ENCODE assay signal across 21 cellular contexts in genomic region chr6:124984668-124985338, GRCh38. TPM values are rescaled to one million over a fixed set of nuclear protein-coding genes. Genes with fewer than 3 reads are reported as not detected.
A peak's percentile ranks its signal among the peaks of the same experiment; 100 is the strongest.
DNase-seq lines count a peak whose midpoint lies in the region; ATAC-seq, FAIRE-seq and TF ChIP-seq lines count a peak whose summit lies in the region.
"Had no signal": no experiment of that assay in that cellular context is flagged by ENCODE, and none has a peak within 500 bp of the region (broad histone marks: within the 10 kb centered on the region; RNA-seq: fewer than 3 reads in every experiment).

No MANE protein-coding gene starts in this region.

- no peaks in the 10 kb centered on the region for H3K36me3 Mint-ChIP-seq in CD8-positive, alpha-beta T cell
- H3K36me3 Mint-ChIP-seq: activated naive CD4-positive, alpha-beta T cell treated with anti-CD3 and anti-CD28 coated beads, Interleukin-2, amount 50 U/mL, for 24 hours; naive B cell had no signal

- BruUV-seq in endothelial cell of umbilical vein (replicated peaks; lab: Mats Ljungman, UMichigan), result no TSS peak

- H3K9me3 ChIP-seq in endothelial cell of umbilical vein (replicated peaks; ENCODE audit: control insufficient read depth, insufficient read depth, low read length) (no peaks in the 10 kb centered on the region), WERI-Rb-1 (ENCODE audit: severe bottlenecking) (no peaks in the 10 kb centered on the region)
- H3K9me3 ChIP-seq in CD8-positive, alpha-beta T cell (ENCODE audit: low read length), result no peaks in the 10 kb centered on the region
- H3K9me3 ChIP-seq: upper lobe of left lung had no signal

- no peaks in the 10 kb centered on the region for H3K27me3 Mint-ChIP-seq in CD8-positive, alpha-beta T cell (ENCODE audit: low read depth)
- H3K27me3 Mint-ChIP-seq: naive B cell had no signal

- H3K4me2 ChIP-seq in endothelial cell of umbilical vein (ENCODE audit: insufficient read depth, low read length), result peak overlapping the region; percentile 80

- peak overlapping the region; percentile 17 for H3K9ac ChIP-seq in endothelial cell of umbilical vein (replicated peaks; ENCODE audit: extremely low read depth, insufficient read depth, low read length)

- peak; percentile 66 for FAIRE-seq in endothelial cell of umbilical vein (lab: Jason Lieb, UNC)

- TF ChIP-seq POLR2A in endothelial cell of umbilical vein (IDR thresholded peaks at IDR 0.05; ENCODE audit: low read depth, low read length), result no peak

- H2AFZ ChIP-seq in endothelial cell of umbilical vein (ENCODE audit: low read depth, low read length), result no peak overlapping the region

- POLR2A ChIA-PET in RWPE1 (lab: Yijun Ruan, JAX; ENCODE audit: low non-redundant PET), result no interaction called here
- POLR2A ChIA-PET in endothelial cell of umbilical vein (lab: Charles Lee), result no interaction called here
- POLR2A ChIA-PET in CD8-positive, alpha-beta T cell (lab: Charles Lee), result no interaction called here

- TF ChIP-seq CTCF in RWPE1 (conservative IDR thresholded peaks at IDR 0.05; ENCODE audit: low read depth) (no peak), endothelial cell of umbilical vein (IDR thresholded peaks at IDR 0.05; ENCODE audit: extremely low read depth in 1 of 2, insufficient read depth in 1 of 2, low read depth in 1 of 2, low read length in 2 of 2) (no peak), WERI-Rb-1 (IDR thresholded peaks at IDR 0.05; ENCODE audit: low read depth, low read length) (no peak)
- no peak for TF ChIP-seq CTCF in CD8-positive, alpha-beta T cell (IDR thresholded peaks at IDR 0.05)

- peaks cover 27% of the 10 kb centered on the region for H3K4me1 ChIP-seq in endothelial cell of umbilical vein (ENCODE audit: control insufficient read depth, extremely low read depth, insufficient read depth, low read length)
- no peaks in the 10 kb centered on the region for H3K4me1 ChIP-seq in CD8-positive, alpha-beta T cell (ENCODE audit: insufficient read depth, low read length)

- H3K9me1 ChIP-seq in endothelial cell of umbilical vein (replicated peaks; ENCODE audit: control insufficient read depth, extremely low read depth, insufficient read depth, low read length), result no peaks in the 10 kb centered on the region

- no peaks in the 10 kb centered on the region for H3K9me3 Mint-ChIP-seq in CD8-positive, alpha-beta T cell
- H3K9me3 Mint-ChIP-seq: activated naive CD4-positive, alpha-beta T cell treated with anti-CD3 and anti-CD28 coated beads, Interleukin-2, amount 50 U/mL, for 24 hours; CD14-positive monocyte; effector memory CD8-positive, alpha-beta T cell had no signal

- no peaks in the 10 kb centered on the region for H3K4me1 Mint-ChIP-seq in CD8-positive, alpha-beta T cell (ENCODE audit: low read depth)
- H3K4me1 Mint-ChIP-seq: activated naive CD4-positive, alpha-beta T cell treated with anti-CD3 and anti-CD28 coated beads, Interleukin-2, amount 50 U/mL, for 24 hours; naive B cell had no signal

- H4K20me1 ChIP-seq in endothelial cell of umbilical vein (replicated peaks; ENCODE audit: control insufficient read depth, extremely low read depth, insufficient read depth, low read length), result no peaks in the 10 kb centered on the region

- DNase-seq in HCEC 1CT (peak; percentile 75), RWPE1 (ENCODE audit: low spot score) (no peak), endothelial cell of umbilical vein (ENCODE audit: low read depth, low spot score) (peak; percentile 79), renal cortical epithelial cell (ENCODE audit: low read depth) (peak; percentile 53), NCI-H1436 treated with DMSO at 0.1 percent for 48 hours (lab: John Stamatoyannopoulos, UW) (no peak), WERI-Rb-1 (no peak)
- DNase-seq in CD8-positive, alpha-beta T cell, result no peak
- no peak for DNase-seq in stimulated activated CD4-positive, alpha-beta T cell treated with anti-CD3 and anti-CD28 coated beads, Interleukin-1b, Interleukin-23, amount 100 ng/mL, for 48 hours
- DNase-seq: activated CD4-positive, alpha-beta T cell treated with anti-CD3 and anti-CD28 coated beads, Interleukin-2, amount 50 U/mL, for 48 hours; activated T-cell treated with anti-CD3 and anti-CD28 coated beads, Interleukin-2, amount 50 U/mL, for 1 hour; DND-41; effector memory CD8-positive, alpha-beta T cell; foreskin melanocyte; naive B cell; NCI-H1694 treated with DMSO at 0.1 percent for 48 hours; NCI-H510A; posterior cingulate gyrus; stimulated activated naive CD8-positive, alpha-beta T cell treated with anti-CD3 and anti-CD28 coated beads, Interleukin-15, Interleukin-2, amounts not matched to agents 100 U/mL and 50 U/mL, for 24 hours; upper lobe of left lung had no signal

- H3K27ac ChIP-seq in RWPE1, result peak overlapping the region; percentile 82
- peak overlapping the region; percentile 78 for H3K27ac ChIP-seq in endothelial cell of umbilical vein (ENCODE audit: insufficient read depth, low read depth, low read length)
- H3K27ac ChIP-seq in CD8-positive, alpha-beta T cell (ENCODE audit: low read depth, low read length), result no peak overlapping the region
- no peak overlapping the region for H3K27ac ChIP-seq in WERI-Rb-1
- H3K27ac ChIP-seq: upper lobe of left lung had no signal

- CTCF ChIA-PET in RWPE1 (lab: Yijun Ruan, JAX), result no interaction called here
- CTCF ChIA-PET in endothelial cell of umbilical vein (lab: Charles Lee), result interaction anchor here (0.8 to 1.3 kb wide), 4 partner anchors 10 to 16 kb away, joined by 3 to 6 read pairs (median 3); no protein-coding TSS in a partner anchor
- CTCF ChIA-PET in CD8-positive, alpha-beta T cell (lab: Charles Lee), result no interaction called here

- peaks cover 51% of the 10 kb centered on the region for H3K79me2 ChIP-seq in endothelial cell of umbilical vein (ENCODE audit: control insufficient read depth, insufficient read depth, low read length)

- ATAC-seq in CD8-positive, alpha-beta T cell, result no peak
- ATAC-seq: effector memory CD8-positive, alpha-beta T cell; stimulated activated naive CD8-positive, alpha-beta T cell treated with anti-CD3 and anti-CD28 coated beads, Interleukin-15, Interleukin-2, amounts not matched to agents 100 U/mL and 50 U/mL, for 24 hours had no signal

- H3K27me3 ChIP-seq in endothelial cell of umbilical vein (ENCODE audit: control insufficient read depth in 2 of 2, insufficient read depth in 2 of 2, low read length in 2 of 2), result no peaks in the 10 kb centered on the region
- H3K27me3 ChIP-seq in CD8-positive, alpha-beta T cell (ENCODE audit: insufficient read depth, low read length), result no peaks in the 10 kb centered on the region
- no peaks in the 10 kb centered on the region for H3K27me3 ChIP-seq in WERI-Rb-1 (ENCODE audit: insufficient read depth, low read depth, severe bottlenecking)
- H3K27me3 ChIP-seq: upper lobe of left lung had no signal

- H3K36me3 ChIP-seq in endothelial cell of umbilical vein (ENCODE audit: control insufficient read depth in 2 of 2, extremely low read depth in 1 of 2, insufficient read depth in 2 of 2, low read length in 2 of 2), result no peaks in the 10 kb centered on the region
- H3K36me3 ChIP-seq in CD8-positive, alpha-beta T cell (ENCODE audit: insufficient read depth, low read length), result no peaks in the 10 kb centered on the region
- H3K36me3 ChIP-seq in WERI-Rb-1, result peaks cover 4% of the 10 kb centered on the region
- H3K36me3 ChIP-seq: upper lobe of left lung had no signal

- intact Hi-C loops in endothelial cell of umbilical vein (cut with micrococcal nuclease), result loop anchor here (1.0 kb wide), 1 partner anchor 21 kb away; no protein-coding TSS in a partner anchor
- intact Hi-C loops in CD8-positive, alpha-beta T cell (cut with DNase I, micrococcal nuclease), result no loop called here

- H3K4me3 Mint-ChIP-seq in CD8-positive, alpha-beta T cell, result no peak overlapping the region
- H3K4me3 Mint-ChIP-seq: activated naive CD4-positive, alpha-beta T cell treated with anti-CD3 and anti-CD28 coated beads, Interleukin-2, amount 50 U/mL, for 24 hours; CD14-positive monocyte; effector memory CD8-positive, alpha-beta T cell; naive B cell had no signal

- dilution Hi-C loops in endothelial cell of umbilical vein (cut with MboI; ENCODE audit: extremely low pct_ligation_motif_present, low sequenced_read_pairs), result no loop called here

- H3K27ac Mint-ChIP-seq in CD8-positive, alpha-beta T cell, result no peak overlapping the region
- H3K27ac Mint-ChIP-seq: activated naive CD4-positive, alpha-beta T cell treated with anti-CD3 and anti-CD28 coated beads, Interleukin-2, amount 50 U/mL, for 24 hours; effector memory CD8-positive, alpha-beta T cell had no signal

- no peak overlapping the region for H3K4me3 ChIP-seq in endothelial cell of umbilical vein (replicated peaks in 1 of 3; ENCODE audit: insufficient read depth in 1 of 3, low read depth in 1 of 3, low read length in 3 of 3)
- H3K4me3 ChIP-seq in CD8-positive, alpha-beta T cell (ENCODE audit: low read depth, low read length), result no peak overlapping the region
- no peak overlapping the region for H3K4me3 ChIP-seq in WERI-Rb-1 (ENCODE audit: low read depth, low read length)
- H3K4me3 ChIP-seq: upper lobe of left lung had no signal

TF ChIP-seq in endothelial cell of umbilical vein, 7 proteins besides CTCF, POLR2A, EP300 and RAD21:
- TF ChIP-seq FOS (IDR thresholded peaks at IDR 0.05; ENCODE audit: borderline replicate concordance, insufficient read depth, low read length) (peak; percentile 74), JUN (IDR thresholded peaks at IDR 0.05; ENCODE audit: borderline replicate concordance, insufficient read depth, insufficient read length, low read depth) (peak; percentile 67), EZH2 (IDR thresholded peaks at IDR 0.05; ENCODE audit: borderline replicate concordance, low read depth, low read length, severe bottlenecking) (no peak), POLR2AphosphoS5 (IDR thresholded peaks at IDR 0.05; ENCODE audit: insufficient read depth, low read depth, low read length) (no peak), MYC (IDR thresholded peaks at IDR 0.05; ENCODE audit: low read depth, low read length) (no peak), GATA2 (IDR thresholded peaks at IDR 0.05; ENCODE audit: insufficient read depth, insufficient read length, low read depth, low read length) (no peak)

RNA-seq across cellular contexts. Expression of gene RNF217, which starts 22.6 kb away (rescaled TPM):
- total RNA-seq in endothelial cell of umbilical vein, result 32.5 and 33.1 TPM in 2 replicates
- polyA plus RNA-seq in endothelial cell of umbilical vein, result 8.2 and 8.8 TPM in 2 replicates
- 7.0 and 10.4 TPM in 2 replicates for polyA plus RNA-seq in endothelial cell of umbilical vein (2011; cell fraction: cytosol; rRNA removed)
- polyA plus RNA-seq in endothelial cell of umbilical vein (2011; cell fraction: nucleus; rRNA removed), result 57.0 and 62.7 TPM in 2 replicates
- 9.2 and 10.5 TPM in 2 replicates for polyA plus RNA-seq in endothelial cell of umbilical vein (2012)
- 33.3 and 42.5 TPM in 2 replicates for polyA minus RNA-seq in endothelial cell of umbilical vein
- polyA minus RNA-seq in endothelial cell of umbilical vein (2011; cell fraction: cytosol; rRNA and poly(A)+ RNA removed), result 15.2 TPM
- polyA minus RNA-seq in endothelial cell of umbilical vein (2011; cell fraction: nucleus; rRNA and poly(A)+ RNA removed), result 71.6 and 85.4 TPM in 2 replicates
- 14.6 and 27.7 TPM in 2 replicates for total RNA-seq in renal cortical epithelial cell
- total RNA-seq in CD8-positive, alpha-beta T cell, result not detected

Comparison
In these comparisons a context has a peak if more than half of its experiments do, and no peak if none do; other contexts are left out.
1. DNase-seq: peak in HCEC 1CT (single experiment), endothelial cell of umbilical vein (single experiment) and renal cortical epithelial cell (single experiment); none in RWPE1 (single experiment), NCI-H1436 treated with DMSO at 0.1 percent for 48 hours (single experiment), CD8-positive, alpha-beta T cell (0 of 7), stimulated activated CD4-positive, alpha-beta T cell treated with anti-CD3 and anti-CD28 coated beads, Interleukin-1b, Interleukin-23, amount 100 ng/mL, for 48 hours (single experiment) and WERI-Rb-1 (single experiment).
2. H3K27ac ChIP-seq: peak in RWPE1 (single experiment) and endothelial cell of umbilical vein (single experiment); none in CD8-positive, alpha-beta T cell (single experiment) and WERI-Rb-1 (single experiment).
3. RNA of gene RNF217, which starts 22.6 kb away (total RNA-seq): 32.5 to 33.1 TPM in endothelial cell of umbilical vein and 14.6 to 27.7 TPM in renal cortical epithelial cell; not detected in CD8-positive, alpha-beta T cell; every median in the first group is over 10 times any median in the second.